ENCODE assay signal across 26 cellular contexts in the genomic region with DNA sequence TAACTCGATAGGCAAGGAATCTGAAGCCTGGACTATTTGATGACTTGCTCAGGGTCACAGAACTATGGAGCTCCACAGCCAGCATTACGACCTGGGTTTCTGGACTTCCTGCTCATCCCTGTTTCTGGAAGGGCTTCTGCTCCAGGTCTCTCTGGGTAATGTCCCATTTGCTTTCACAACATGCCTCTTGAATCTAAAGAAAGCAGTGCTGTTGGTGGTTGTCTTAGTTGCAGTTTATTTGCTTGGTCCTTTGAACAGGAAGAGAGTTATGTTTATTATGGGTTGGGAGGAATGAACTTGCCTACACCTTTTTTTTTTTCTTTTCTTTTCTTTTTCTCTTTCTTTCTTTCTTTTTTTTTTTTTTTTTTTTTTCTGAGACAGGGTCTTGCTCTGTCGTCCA.
DNase-seq lines count a peak whose midpoint lies in the region; ATAC-seq and TF ChIP-seq lines count a peak whose summit lies in the region.
"Had no signal": no experiment of that assay in that cellular context is flagged by ENCODE, and none has a peak within 500 bp of the region (broad histone marks: within the 10 kb centered on the region; RNA-seq: fewer than 3 reads in every experiment).

No MANE protein-coding gene starts in this region.

- H4K20me1 ChIP-seq in PC-3 (ENCODE audit: low read length), result no peaks in the 10 kb centered on the region

- H3K36me3 Mint-ChIP-seq in activated T-cell treated with anti-CD3 and anti-CD28 coated beads, Interleukin-2, amount 50 U/mL, for 72 hours (ENCODE audit: insufficient read depth in 2 of 2), result peaks cover 11 to 21% of the 10 kb centered on the region in 2 donors
- peaks cover 32% of the 10 kb centered on the region for H3K36me3 Mint-ChIP-seq in activated naive CD8-positive, alpha-beta T cell treated with anti-CD3 and anti-CD28 coated beads for 36 hours
- peaks cover 22% of the 10 kb centered on the region for H3K36me3 Mint-ChIP-seq in natural killer cell treated with Interleukin-12 subunit alpha and Interleukin-12 subunit beta and Interleukin-15 and Interleukin-18, amount 100 ng/mL, for 72 hours
- peaks cover 30% of the 10 kb centered on the region for H3K36me3 Mint-ChIP-seq in stimulated activated memory B cell treated with anti-CD40 and anti-IgM and Interleukin-4, amounts not matched to agents 10 μg/mL and 1 μg/mL and 100 μg/mL, for 72 hours

- H3K27ac ChIP-seq in PC-3 (ENCODE audit: low read length) (no peak overlapping the region), spleen (peak overlapping the region in 2 of 8 donors; percentile 19 to 46)
- H3K27ac ChIP-seq: BLaER1, esophagus muscularis mucosa, foreskin keratinocyte, heart right ventricle, neural progenitor cell, parathyroid adenoma, Peyer's patch had no signal

- TF ChIP-seq POLR2A in spleen (IDR thresholded peaks at IDR 0.05), result no peak

- WGBS in spleen, 5 donors, result 80 to 86% (median 84%) methylated on average over 3 of the region's 3 CpGs

- CTCF ChIA-PET in PC-3 (lab: Charles Lee), result interaction anchor here (0.6 to 0.9 kb wide), 3 partner anchors 85 to 102 kb away, joined by 3 to 7 read pairs (median 5); a partner anchor contains a TSS

- H3K4me3 ChIP-seq in PC-3 (ENCODE audit: low read length), result no peak overlapping the region
- no peak overlapping the region for H3K4me3 ChIP-seq in spleen
- H3K4me3 ChIP-seq: BLaER1, esophagus muscularis mucosa, HAP-1, heart right ventricle, neural progenitor cell, Peyer's patch had no signal

- H3K36me3 ChIP-seq in PC-3 (ENCODE audit: low read depth, low read length), result no peaks in the 10 kb centered on the region
- no peaks in the 10 kb centered on the region for H3K36me3 ChIP-seq in spleen
- H3K36me3 ChIP-seq: esophagus muscularis mucosa, HAP-1, heart right ventricle, neural progenitor cell, Peyer's patch had no signal

- peaks cover 8 to 10% of the 10 kb centered on the region in 2 donors for H3K9me3 Mint-ChIP-seq in activated T-cell treated with anti-CD3 and anti-CD28 coated beads, Interleukin-2, amount 50 U/mL, for 72 hours
- H3K9me3 Mint-ChIP-seq in activated naive CD8-positive, alpha-beta T cell treated with anti-CD3 and anti-CD28 coated beads for 36 hours, result peaks cover 18% of the 10 kb centered on the region
- H3K9me3 Mint-ChIP-seq in natural killer cell treated with Interleukin-12 subunit alpha and Interleukin-12 subunit beta and Interleukin-15 and Interleukin-18, amount 100 ng/mL, for 72 hours, result peaks cover 5% of the 10 kb centered on the region
- H3K9me3 Mint-ChIP-seq in stimulated activated memory B cell treated with anti-CD40 and anti-IgM and Interleukin-4, amounts not matched to agents 10 μg/mL and 1 μg/mL and 100 μg/mL, for 72 hours, result peaks cover 14% of the 10 kb centered on the region

- DNase-seq in activated T-cell treated with anti-CD3 and anti-CD28 coated beads, Interleukin-2, amount 50 U/mL, for 72 hours, result no peak
- no peak for DNase-seq in activated T-cell treated with anti-CD3 and anti-CD28 coated beads, Interleukin-2, amount 50 U/mL, for 48 hours
- no peak for DNase-seq in PC-3
- no peak for DNase-seq in activated naive CD8-positive, alpha-beta T cell treated with anti-CD3 and anti-CD28 coated beads for 36 hours
- DNase-seq in natural killer cell treated with Interleukin-12 subunit alpha and Interleukin-12 subunit beta and Interleukin-15 and Interleukin-18, amount 100 ng/mL, for 72 hours (ENCODE audit: low spot score), result no peak
- no peak for DNase-seq in spleen
- DNase-seq: caudate nucleus, foreskin keratinocyte, heart right ventricle, KG1, kidney glomerular epithelial cell, MM.1S, NCI-H2029 treated with DMSO at 0.1 percent for 48 hours, NCI-H526, Peyer's patch, SHP77 treated with DMSO at 0.1 percent for 48 hours, small intestine, substantia nigra had no signal

- peak overlapping the region; percentile 92 for H3K27ac Mint-ChIP-seq in activated T-cell treated with anti-CD3 and anti-CD28 coated beads, Interleukin-2, amount 50 U/mL, for 72 hours
- peak overlapping the region; percentile 66 for H3K27ac Mint-ChIP-seq in activated naive CD8-positive, alpha-beta T cell treated with anti-CD3 and anti-CD28 coated beads for 36 hours
- H3K27ac Mint-ChIP-seq in natural killer cell treated with Interleukin-12 subunit alpha and Interleukin-12 subunit beta and Interleukin-15 and Interleukin-18, amount 100 ng/mL, for 72 hours, result peak overlapping the region; percentile 6 to 66
- H3K27ac Mint-ChIP-seq in stimulated activated memory B cell treated with anti-CD40 and anti-IgM and Interleukin-4, amounts not matched to agents 10 μg/mL and 1 μg/mL and 100 μg/mL, for 72 hours, result no peak overlapping the region
- H3K27ac Mint-ChIP-seq: dendritic cell treated with granulocyte-macrophage colony-stimulating factor and Interleukin-4, amounts not matched to agents 40 ng/mL and 50 ng/mL, for 4 days; neural progenitor cell had no signal

- no peak for TF ChIP-seq CTCF in PC-3 (conservative IDR thresholded peaks at IDR 0.05; ENCODE audit: low read depth, low read length)
- TF ChIP-seq CTCF in spleen (IDR thresholded peaks at IDR 0.05 in 8 of 11, conservative IDR thresholded peaks at IDR 0.05 in 3 of 11), result no peak

- no peaks in the 10 kb centered on the region for H3F3A ChIP-seq in PC-3 (ENCODE audit: low read length, unreplicated experiment)

- POLR2A ChIA-PET in PC-3 (lab: Charles Lee; ENCODE audit: unreplicated experiment), result no interaction called here

- no peaks in the 10 kb centered on the region for H3K4me1 ChIP-seq in PC-3 (ENCODE audit: insufficient read depth, low read length)
- peaks cover 0 to 58% (median 6%) of the 10 kb centered on the region in 6 donors for H3K4me1 ChIP-seq in spleen
- H3K4me1 ChIP-seq: foreskin keratinocyte, parathyroid adenoma, Peyer's patch had no signal

- peak overlapping the region in 1 of 2 donors; percentile 60 for H3K4me3 Mint-ChIP-seq in activated T-cell treated with anti-CD3 and anti-CD28 coated beads, Interleukin-2, amount 50 U/mL, for 72 hours
- no peak overlapping the region for H3K4me3 Mint-ChIP-seq in activated naive CD8-positive, alpha-beta T cell treated with anti-CD3 and anti-CD28 coated beads for 36 hours
- no peak overlapping the region for H3K4me3 Mint-ChIP-seq in natural killer cell treated with Interleukin-12 subunit alpha and Interleukin-12 subunit beta and Interleukin-15 and Interleukin-18, amount 100 ng/mL, for 72 hours
- H3K4me3 Mint-ChIP-seq in stimulated activated memory B cell treated with anti-CD40 and anti-IgM and Interleukin-4, amounts not matched to agents 10 μg/mL and 1 μg/mL and 100 μg/mL, for 72 hours, result no peak overlapping the region
- H3K4me3 Mint-ChIP-seq: dendritic cell treated with granulocyte-macrophage colony-stimulating factor and Interleukin-4, amounts not matched to agents 40 ng/mL and 50 ng/mL, for 4 days; neural progenitor cell had no signal

- H3K27me3 ChIP-seq in PC-3 (ENCODE audit: low read length) (no peaks in the 10 kb centered on the region), spleen (replicated peaks in 1 of 7) (no peaks in the 10 kb centered on the region)
- H3K27me3 ChIP-seq: BLaER1, esophagus muscularis mucosa, foreskin keratinocyte, heart right ventricle, neural progenitor cell, Peyer's patch had no signal

- no peaks in the 10 kb centered on the region for H3K79me2 ChIP-seq in PC-3 (ENCODE audit: low read length)
- H3K79me2 ChIP-seq: parathyroid adenoma had no signal

- no peak overlapping the region for H3K9ac ChIP-seq in PC-3 (ENCODE audit: low read length)
- H3K9ac ChIP-seq: BLaER1, neural progenitor cell, parathyroid adenoma had no signal

- H2AFZ ChIP-seq in PC-3 (ENCODE audit: low read length), result no peak overlapping the region
- H2AFZ ChIP-seq: neural progenitor cell, parathyroid adenoma had no signal

- H3K4me2 ChIP-seq in PC-3 (ENCODE audit: low read length), result no peak overlapping the region
- H3K4me2 ChIP-seq: BLaER1, neural progenitor cell had no signal

- no peaks in the 10 kb centered on the region for H3K9me2 ChIP-seq in PC-3 (replicated peaks; ENCODE audit: low read length)

- BruUV-seq in PC-3 (replicated peaks; lab: Mats Ljungman, UMichigan), result no TSS peak

- H3K9me3 ChIP-seq in PC-3 (ENCODE audit: low read length) (no peaks in the 10 kb centered on the region), spleen (peaks cover 0 to 18% (median 14%) of the 10 kb centered on the region in 8 donors)

- peaks cover 68% of the 10 kb centered on the region for H3K4me1 Mint-ChIP-seq in activated T-cell treated with anti-CD3 and anti-CD28 coated beads, Interleukin-2, amount 50 U/mL, for 72 hours (ENCODE audit: low read depth)
- peaks cover 55% of the 10 kb centered on the region for H3K4me1 Mint-ChIP-seq in activated naive CD8-positive, alpha-beta T cell treated with anti-CD3 and anti-CD28 coated beads for 36 hours
- peaks cover 50 to 75% of the 10 kb centered on the region in 2 donors for H3K4me1 Mint-ChIP-seq in natural killer cell treated with Interleukin-12 subunit alpha and Interleukin-12 subunit beta and Interleukin-15 and Interleukin-18, amount 100 ng/mL, for 72 hours (ENCODE audit: low read depth in 2 of 2)
- H3K4me1 Mint-ChIP-seq in stimulated activated memory B cell treated with anti-CD40 and anti-IgM and Interleukin-4, amounts not matched to agents 10 μg/mL and 1 μg/mL and 100 μg/mL, for 72 hours, result peaks cover 6% of the 10 kb centered on the region

- no peak for ATAC-seq in activated T-cell treated with anti-CD3 and anti-CD28 coated beads, Interleukin-2, amount 50 U/mL, for 72 hours (replicated peaks in 1 of 2)
- ATAC-seq in PC-3 (peak; percentile 22; the same call in 1 of the 2 replicates), HG02678 (IDR thresholded peaks at IDR 0.05; ENCODE audit: unreplicated experiment) (no peak)
- no peak for ATAC-seq in natural killer cell treated with Interleukin-12 subunit alpha and Interleukin-12 subunit beta and Interleukin-15 and Interleukin-18, amount 100 ng/mL, for 72 hours
- no peak for ATAC-seq in stimulated activated memory B cell treated with anti-CD40 and anti-IgM and Interleukin-4, amounts not matched to agents 10 μg/mL and 1 μg/mL and 100 μg/mL, for 72 hours
- ATAC-seq: foreskin keratinocyte, heart right ventricle had no signal

- no peaks in the 10 kb centered on the region for H3K27me3 Mint-ChIP-seq in activated T-cell treated with anti-CD3 and anti-CD28 coated beads, Interleukin-2, amount 50 U/mL, for 72 hours (ENCODE audit: low read depth)
- H3K27me3 Mint-ChIP-seq in activated naive CD8-positive, alpha-beta T cell treated with anti-CD3 and anti-CD28 coated beads for 36 hours, result no peaks in the 10 kb centered on the region
- H3K27me3 Mint-ChIP-seq in natural killer cell treated with Interleukin-12 subunit alpha and Interleukin-12 subunit beta and Interleukin-15 and Interleukin-18, amount 100 ng/mL, for 72 hours, result no peaks in the 10 kb centered on the region
- H3K27me3 Mint-ChIP-seq in stimulated activated memory B cell treated with anti-CD40 and anti-IgM and Interleukin-4, amounts not matched to agents 10 μg/mL and 1 μg/mL and 100 μg/mL, for 72 hours, result no peaks in the 10 kb centered on the region
- H3K27me3 Mint-ChIP-seq: dendritic cell treated with granulocyte-macrophage colony-stimulating factor and Interleukin-4, amounts not matched to agents 40 ng/mL and 50 ng/mL, for 4 days had no signal

- intact Hi-C loops in PC-3 (cut with micrococcal nuclease), result no loop called here
- intact Hi-C loops in spleen (cut with DNase I; ENCODE audit: low total_unique reads), result no loop called here
